In genomic region chr1:224639426-224639975, GRCh38 we compare ENCODE assay signal across 1 cellular context.
TF ChIP-seq lines count a peak whose summit lies in the region.

No MANE protein-coding gene starts in this region.

TF ChIP-seq in IMR-90, 13 proteins besides CTCF, POLR2A, EP300 and RAD21 (continued from another document):
- no peak for TF ChIP-seq NFE2L2 (IDR thresholded peaks at IDR 0.05; ENCODE audit: low read depth, low read length)
- TF ChIP-seq MAFK (IDR thresholded peaks at IDR 0.05; ENCODE audit: low read depth, low read length), result no peak
- TF ChIP-seq MXI1 (IDR thresholded peaks at IDR 0.05; ENCODE audit: borderline replicate concordance, low read depth, low read length), result no peak
- no peak for TF ChIP-seq BHLHE40 (IDR thresholded peaks at IDR 0.05; ENCODE audit: low read depth, low read length)
